In genomic region chr17:46811978-46812583, GRCh38 we compare ENCODE assay signal across 16 cellular contexts. TPM values are rescaled to one million over a fixed set of nuclear protein-coding genes. Genes with fewer than 3 reads are reported as not detected.
A peak's percentile ranks its signal among the peaks of the same experiment; 100 is the strongest.
DNase-seq lines count a peak whose midpoint lies in the region; ATAC-seq and TF ChIP-seq lines count a peak whose summit lies in the region.
"Had no signal": no experiment of that assay in that cellular context is flagged by ENCODE, and none has a peak within 500 bp of the region (broad histone marks: within the 10 kb centered on the region; RNA-seq: fewer than 3 reads in every experiment).

No MANE protein-coding gene starts in this region.

- no peaks in the 10 kb centered on the region for H3K9me3 ChIP-seq in mucosa of descending colon
- H3K9me3 ChIP-seq: esophagus muscularis mucosa, suprapubic skin had no signal

- intact Hi-C loops in mucosa of descending colon (cut with DNase I, micrococcal nuclease) = no loop called here

- TF ChIP-seq CTCF in fibroblast of the aortic adventitia (IDR thresholded peaks at IDR 0.05; ENCODE audit: insufficient read depth, low read length) = no peak
- no peak for TF ChIP-seq CTCF in retinal pigment epithelial cell (conservative IDR thresholded peaks at IDR 0.05; ENCODE audit: low read depth, low read length)
- TF ChIP-seq CTCF in mucosa of descending colon (IDR thresholded peaks at IDR 0.05) = no peak

- ATAC-seq in GM18520 (IDR thresholded peaks at IDR 0.05; ENCODE audit: unreplicated experiment) (no peak), mucosa of descending colon (no peak)

- H3K36me3 ChIP-seq in mucosa of descending colon (ENCODE audit: low read depth) = no peaks in the 10 kb centered on the region
- H3K36me3 ChIP-seq: esophagus muscularis mucosa, suprapubic skin had no signal

- no peaks in the 10 kb centered on the region for H3K36me3 Mint-ChIP-seq in activated T-cell treated with anti-CD3 and anti-CD28 coated beads, Interleukin-2, amount 50 U/mL, for 24 hours (ENCODE audit: low read depth)
- H3K36me3 Mint-ChIP-seq: activated naive CD4-positive, alpha-beta T cell treated with anti-CD3 and anti-CD28 coated beads, Interleukin-2, amount 10 ng/mL, durations not matched to agents 7 days and 5 days had no signal

- H3K4me1 ChIP-seq in mucosa of descending colon (ENCODE audit: low read depth) = no peaks in the 10 kb centered on the region

- H3K27ac Mint-ChIP-seq in activated T-cell treated with anti-CD3 and anti-CD28 coated beads, Interleukin-2, amount 50 U/mL, for 24 hours = no peak overlapping the region
- H3K27ac Mint-ChIP-seq: activated naive CD4-positive, alpha-beta T cell treated with anti-CD3 and anti-CD28 coated beads, Interleukin-2, amount 10 ng/mL, durations not matched to agents 7 days and 5 days; CD8-positive, alpha-beta memory T cell had no signal

- no peaks in the 10 kb centered on the region for H3K9me3 Mint-ChIP-seq in activated T-cell treated with anti-CD3 and anti-CD28 coated beads, Interleukin-2, amount 50 U/mL, for 24 hours
- H3K9me3 Mint-ChIP-seq: activated naive CD4-positive, alpha-beta T cell treated with anti-CD3 and anti-CD28 coated beads, Interleukin-2, amount 10 ng/mL, durations not matched to agents 7 days and 5 days; CD8-positive, alpha-beta memory T cell had no signal

- H3K27me3 Mint-ChIP-seq in activated T-cell treated with anti-CD3 and anti-CD28 coated beads, Interleukin-2, amount 50 U/mL, for 24 hours = peaks cover 61% of the 10 kb centered on the region

- DNase-seq in GM04503 (ENCODE audit: low read depth) (peak; percentile 64), NOMO-1 treated with dmso at 0.1 percent for 144 hours (lab: John Stamatoyannopoulos, UW; ENCODE audit: unreplicated experiment) (peak; percentile 16), fibroblast of the aortic adventitia (ENCODE audit: low read depth) (peak; percentile 43), retinal pigment epithelial cell (ENCODE audit: low read depth) (peak; percentile 2), mucosa of descending colon (no peak)
- no peak for DNase-seq in activated T-cell treated with anti-CD3 and anti-CD28 coated beads, Interleukin-2, amount 50 U/mL, for 48 hours
- no peak for DNase-seq in activated T-cell treated with anti-CD3 and anti-CD28 coated beads, Interleukin-2, amount 50 U/mL, for 24 hours
- DNase-seq: activated CD8-positive, alpha-beta memory T cell treated with anti-CD3 and anti-CD28 coated beads for 24 hours; activated naive CD4-positive, alpha-beta T cell treated with anti-CD3 and anti-CD28 coated beads, Interleukin-2, amount 10 ng/mL, durations not matched to agents 7 days and 5 days; CD8-positive, alpha-beta memory T cell; NCI-H345; T1000 had no signal

- no peak overlapping the region for H3K4me3 Mint-ChIP-seq in activated T-cell treated with anti-CD3 and anti-CD28 coated beads, Interleukin-2, amount 50 U/mL, for 24 hours
- H3K4me3 Mint-ChIP-seq: activated naive CD4-positive, alpha-beta T cell treated with anti-CD3 and anti-CD28 coated beads, Interleukin-2, amount 10 ng/mL, durations not matched to agents 7 days and 5 days; CD8-positive, alpha-beta memory T cell had no signal

- H3K4me3 ChIP-seq in fibroblast of the aortic adventitia (ENCODE audit: low read depth, low read length) = no peak overlapping the region
- no peak overlapping the region for H3K4me3 ChIP-seq in retinal pigment epithelial cell (ENCODE audit: low read length)
- H3K4me3 ChIP-seq in mucosa of descending colon = no peak overlapping the region
- H3K4me3 ChIP-seq: esophagus muscularis mucosa, suprapubic skin had no signal

- H3K4me1 Mint-ChIP-seq in activated T-cell treated with anti-CD3 and anti-CD28 coated beads, Interleukin-2, amount 50 U/mL, for 24 hours (ENCODE audit: low read depth) = peaks cover 2% of the 10 kb centered on the region
- H3K4me1 Mint-ChIP-seq: activated naive CD4-positive, alpha-beta T cell treated with anti-CD3 and anti-CD28 coated beads, Interleukin-2, amount 10 ng/mL, durations not matched to agents 7 days and 5 days had no signal

RNA-seq across cellular contexts. Expression of gene WNT3, which starts 6.4 kb away (rescaled TPM):
- total RNA-seq in fibroblast of the aortic adventitia (ENCODE audit: low replicate concordance) (0.63 and 0.65 TPM in 2 replicates), mucosa of descending colon (1 to 10 TPM in 1 of 3 donors, under 1 TPM in 2; 0.29 to 1.1 (median 0.41) TPM)
- total RNA-seq: CD8-positive, alpha-beta memory T cell had no signal

RNA-seq across cellular contexts. Expression of gene WNT9B, which starts 39.3 kb away (rescaled TPM):
- total RNA-seq in fibroblast of the aortic adventitia (ENCODE audit: low replicate concordance) (0.09 TPM in 1 of 2 replicates, not detected in the other), mucosa of descending colon (under 1 TPM in 1 of 3 donors, not detected in 2; 0.22 TPM)
- total RNA-seq: CD8-positive, alpha-beta memory T cell; RPMI7951 had no signal

Comparison
In these comparisons a context has a peak if more than half of its experiments do, and no peak if none do; other contexts are left out.
1. DNase-seq: peak in GM04503 (single experiment), NOMO-1 treated with dmso at 0.1 percent for 144 hours (single experiment), fibroblast of the aortic adventitia (single experiment) and retinal pigment epithelial cell (single experiment); none in activated T-cell treated with anti-CD3 and anti-CD28 coated beads, Interleukin-2, amount 50 U/mL, for 48 hours (0 of 2), mucosa of descending colon (0 of 3) and activated T-cell treated with anti-CD3 and anti-CD28 coated beads, Interleukin-2, amount 50 U/mL, for 24 hours (single experiment).